Comparison of ENCODE assay signal across 10 cellular contexts in genomic region chr6:125598422-125598821, GRCh38.
DNase-seq lines count a peak whose midpoint lies in the region; ATAC-seq and TF ChIP-seq lines count a peak whose summit lies in the region.
"Had no signal": no experiment of that assay in that cellular context is flagged by ENCODE, and none has a peak within 500 bp of the region (broad histone marks: within the 10 kb centered on the region; RNA-seq: fewer than 3 reads in every experiment).

No MANE protein-coding gene starts in this region.

- peaks cover 12% of the 10 kb centered on the region for H3K4me1 Mint-ChIP-seq in neural crest cell
- H3K4me1 Mint-ChIP-seq in activated naive CD4-positive, alpha-beta T cell treated with anti-CD3 and anti-CD28 coated beads, Interleukin-2, amount 10 ng/mL, durations not matched to agents 7 days and 5 days: no peaks in the 10 kb centered on the region
- H3K4me1 Mint-ChIP-seq in activated T-helper 1 cell treated with anti-CD3 and anti-CD28 coated beads, Interleukin-12 subunit alpha, Interleukin-12 subunit beta, Interleukin-2, Interleukin-4 antibody, amounts not matched to agents 30 ng/mL and 10 ng/mL and 1 ng/mL, durations not matched to agents 14 hours and 24 hours and 36 hours (ENCODE audit: low read depth): no peaks in the 10 kb centered on the region
- H3K4me1 Mint-ChIP-seq: activated naive CD8-positive, alpha-beta T cell treated with anti-CD3 and anti-CD28 coated beads, Interleukin-2, amount 50 U/mL, for 24 hours had no signal

- H3K27ac Mint-ChIP-seq in neural crest cell (ENCODE audit: unreplicated experiment): peak overlapping the region; percentile 25
- no peak overlapping the region for H3K27ac Mint-ChIP-seq in activated naive CD4-positive, alpha-beta T cell treated with anti-CD3 and anti-CD28 coated beads, Interleukin-2, amount 10 ng/mL, durations not matched to agents 7 days and 5 days
- H3K27ac Mint-ChIP-seq in activated T-helper 1 cell treated with anti-CD3 and anti-CD28 coated beads, Interleukin-12 subunit alpha, Interleukin-12 subunit beta, Interleukin-2, Interleukin-4 antibody, amounts not matched to agents 30 ng/mL and 10 ng/mL and 1 ng/mL, durations not matched to agents 14 hours and 24 hours and 36 hours: no peak overlapping the region
- H3K27ac Mint-ChIP-seq: activated naive CD8-positive, alpha-beta T cell treated with anti-CD3 and anti-CD28 coated beads, Interleukin-2, amount 50 U/mL, for 24 hours; nephron progenitor cell had no signal

- no peaks in the 10 kb centered on the region for H3K9me3 Mint-ChIP-seq in neural crest cell
- H3K9me3 Mint-ChIP-seq in activated naive CD4-positive, alpha-beta T cell treated with anti-CD3 and anti-CD28 coated beads, Interleukin-2, amount 10 ng/mL, durations not matched to agents 7 days and 5 days: no peaks in the 10 kb centered on the region
- H3K9me3 Mint-ChIP-seq in activated T-helper 1 cell treated with anti-CD3 and anti-CD28 coated beads, Interleukin-12 subunit alpha, Interleukin-12 subunit beta, Interleukin-2, Interleukin-4 antibody, amounts not matched to agents 30 ng/mL and 10 ng/mL and 1 ng/mL, durations not matched to agents 14 hours and 24 hours and 36 hours: no peaks in the 10 kb centered on the region
- H3K9me3 Mint-ChIP-seq: activated naive CD8-positive, alpha-beta T cell treated with anti-CD3 and anti-CD28 coated beads, Interleukin-2, amount 50 U/mL, for 24 hours had no signal

- ATAC-seq in HG02763 (IDR thresholded peaks at IDR 0.05; ENCODE audit: unreplicated experiment) (no peak), HG02759 (IDR thresholded peaks at IDR 0.05; ENCODE audit: unreplicated experiment) (no peak)
- ATAC-seq: activated naive CD8-positive, alpha-beta T cell treated with anti-CD3 and anti-CD28 coated beads, Interleukin-2, amount 50 U/mL, for 24 hours had no signal

- H3K27me3 Mint-ChIP-seq in neural crest cell (ENCODE audit: low read depth): no peaks in the 10 kb centered on the region
- no peaks in the 10 kb centered on the region for H3K27me3 Mint-ChIP-seq in activated naive CD4-positive, alpha-beta T cell treated with anti-CD3 and anti-CD28 coated beads, Interleukin-2, amount 10 ng/mL, durations not matched to agents 7 days and 5 days
- peaks cover 2% of the 10 kb centered on the region for H3K27me3 Mint-ChIP-seq in activated T-helper 1 cell treated with anti-CD3 and anti-CD28 coated beads, Interleukin-12 subunit alpha, Interleukin-12 subunit beta, Interleukin-2, Interleukin-4 antibody, amounts not matched to agents 30 ng/mL and 10 ng/mL and 1 ng/mL, durations not matched to agents 14 hours and 24 hours and 36 hours (ENCODE audit: insufficient read depth)

- TF ChIP-seq CTCF in choroid plexus epithelial cell (conservative IDR thresholded peaks at IDR 0.05; ENCODE audit: low read depth, low read length) (no peak), neural crest cell (conservative IDR thresholded peaks at IDR 0.05) (no peak)

- CTCF ChIA-PET in activated naive CD4-positive, alpha-beta T cell treated with anti-CD3 and anti-CD28 coated beads, Interleukin-2, amount 10 ng/mL, durations not matched to agents 7 days and 5 days (lab: Charles Lee): interaction anchor here (0.6 kb wide), 1 partner anchor 131 kb away, joined by 3 read pairs; no protein-coding TSS in a partner anchor

- peaks cover 3% of the 10 kb centered on the region for H3K36me3 Mint-ChIP-seq in neural crest cell (ENCODE audit: low read depth)
- H3K36me3 Mint-ChIP-seq in activated naive CD4-positive, alpha-beta T cell treated with anti-CD3 and anti-CD28 coated beads, Interleukin-2, amount 10 ng/mL, durations not matched to agents 7 days and 5 days: no peaks in the 10 kb centered on the region
- H3K36me3 Mint-ChIP-seq in activated T-helper 1 cell treated with anti-CD3 and anti-CD28 coated beads, Interleukin-12 subunit alpha, Interleukin-12 subunit beta, Interleukin-2, Interleukin-4 antibody, amounts not matched to agents 30 ng/mL and 10 ng/mL and 1 ng/mL, durations not matched to agents 14 hours and 24 hours and 36 hours (ENCODE audit: low read depth): no peaks in the 10 kb centered on the region

- H3K4me3 ChIP-seq in choroid plexus epithelial cell (ENCODE audit: low read depth, low read length): no peak overlapping the region

- no peak overlapping the region for H3K4me3 Mint-ChIP-seq in neural crest cell
- no peak overlapping the region for H3K4me3 Mint-ChIP-seq in activated naive CD4-positive, alpha-beta T cell treated with anti-CD3 and anti-CD28 coated beads, Interleukin-2, amount 10 ng/mL, durations not matched to agents 7 days and 5 days
- no peak overlapping the region for H3K4me3 Mint-ChIP-seq in activated T-helper 1 cell treated with anti-CD3 and anti-CD28 coated beads, Interleukin-12 subunit alpha, Interleukin-12 subunit beta, Interleukin-2, Interleukin-4 antibody, amounts not matched to agents 30 ng/mL and 10 ng/mL and 1 ng/mL, durations not matched to agents 14 hours and 24 hours and 36 hours
- H3K4me3 Mint-ChIP-seq: activated naive CD8-positive, alpha-beta T cell treated with anti-CD3 and anti-CD28 coated beads, Interleukin-2, amount 50 U/mL, for 24 hours; nephron progenitor cell had no signal

- DNase-seq in EL (peak; percentile 45), NCI-H460 (ENCODE audit: extremely low read depth, low read depth) (peak; percentile 58), choroid plexus epithelial cell (ENCODE audit: low read depth) (peak; percentile 84), neural crest cell (ENCODE audit: low read depth, low spot score) (no peak)
- DNase-seq in activated naive CD4-positive, alpha-beta T cell treated with anti-CD3 and anti-CD28 coated beads, Interleukin-2, amount 10 ng/mL, durations not matched to agents 7 days and 5 days: no peak
- no peak for DNase-seq in activated T-helper 1 cell treated with anti-CD3 and anti-CD28 coated beads, Interleukin-12 subunit alpha, Interleukin-12 subunit beta, Interleukin-2, Interleukin-4 antibody, amounts not matched to agents 30 ng/mL and 10 ng/mL and 1 ng/mL, durations not matched to agents 14 hours and 24 hours and 36 hours (ENCODE audit: low spot score)
- DNase-seq: activated naive CD8-positive, alpha-beta T cell treated with anti-CD3 and anti-CD28 coated beads, Interleukin-2, amount 50 U/mL, for 24 hours; nephron progenitor cell had no signal

- intact Hi-C loops in activated T-helper 1 cell treated with anti-CD3 and anti-CD28 coated beads, Interleukin-12 subunit alpha, Interleukin-12 subunit beta, Interleukin-2, Interleukin-4 antibody, amounts not matched to agents 30 ng/mL and 10 ng/mL and 1 ng/mL, durations not matched to agents 14 hours and 24 hours and 36 hours (cut with micrococcal nuclease): no loop called here

Comparison
In these comparisons a context has a peak if more than half of its experiments do, and no peak if none do; other contexts are left out.
1. DNase-seq: peak in EL (single experiment), NCI-H460 (single experiment) and choroid plexus epithelial cell (single experiment); none in neural crest cell (single experiment), activated naive CD4-positive, alpha-beta T cell treated with anti-CD3 and anti-CD28 coated beads, Interleukin-2, amount 10 ng/mL, durations not matched to agents 7 days and 5 days (single experiment) and activated T-helper 1 cell treated with anti-CD3 and anti-CD28 coated beads, Interleukin-12 subunit alpha, Interleukin-12 subunit beta, Interleukin-2, Interleukin-4 antibody, amounts not matched to agents 30 ng/mL and 10 ng/mL and 1 ng/mL, durations not matched to agents 14 hours and 24 hours and 36 hours (single experiment).